ENCODE assay signal across 11 cellular contexts in genomic region chr9:137721479-137721878, GRCh38.
DNase-seq lines count a peak whose midpoint lies in the region; ATAC-seq, FAIRE-seq and TF ChIP-seq lines count a peak whose summit lies in the region.
"Had no signal": no experiment of that assay in that cellular context is flagged by ENCODE, and none has a peak within 500 bp of the region (broad histone marks: within the 10 kb centered on the region; RNA-seq: fewer than 3 reads in every experiment).

No MANE protein-coding gene starts in this region.

- no peak overlapping the region for H3K4me3 Mint-ChIP-seq in progenitor cell of endocrine pancreas (ENCODE audit: low read depth)

- FAIRE-seq in GM18507 (lab: Jason Lieb, UNC) = peak; percentile 12
- FAIRE-seq: colon had no signal

- H3K4me1 Mint-ChIP-seq in progenitor cell of endocrine pancreas (ENCODE audit: low read depth) = peaks cover 7% of the 10 kb centered on the region

- no peak for TF ChIP-seq CTCF in progenitor cell of endocrine pancreas (IDR thresholded peaks at IDR 0.05; ENCODE audit: unreplicated experiment)
- no peak for TF ChIP-seq CTCF in Peyer's patch (IDR thresholded peaks at IDR 0.05)

- peaks cover 0 to 9% (median 3%) of the 10 kb centered on the region in 4 donors for H3K4me1 ChIP-seq in Peyer's patch

- no peak overlapping the region for H3K4me3 ChIP-seq in Peyer's patch

- no peaks in the 10 kb centered on the region for H3K9me3 ChIP-seq in Peyer's patch

- peaks cover 3% of the 10 kb centered on the region for H3K9me3 Mint-ChIP-seq in progenitor cell of endocrine pancreas (ENCODE audit: low read depth)

- H3K27ac ChIP-seq in caudate nucleus (ENCODE audit: low read depth, low read length) (peak overlapping the region; percentile 12), Peyer's patch (no peak overlapping the region)
- H3K27ac ChIP-seq: KMS-11 had no signal

- peak overlapping the region; percentile 92 for H3K27ac Mint-ChIP-seq in progenitor cell of endocrine pancreas

- H3K36me3 ChIP-seq in Peyer's patch = peaks cover 0 to 39% (median 0%) of the 10 kb centered on the region in 3 donors

- DNase-seq in GM18507 (ENCODE audit: extremely low spot score, insufficient read length, low read depth) = no peak
- peak; percentile 45 to 55 for DNase-seq in activated CD4-positive, alpha-beta T cell treated with anti-CD3 and anti-CD28 coated beads, Interleukin-2, amount 50 U/mL, for 4 hours
- DNase-seq in caudate nucleus (lab: John Stamatoyannopoulos, UW) = no peak
- no peak for DNase-seq in progenitor cell of endocrine pancreas (ENCODE audit: low spot score, unreplicated experiment)
- no peak for DNase-seq in Peyer's patch
- DNase-seq in 8988T = no peak
- DNase-seq: NCI-H2029 treated with DMSO at 0.1 percent for 48 hours had no signal

- H3K36me3 Mint-ChIP-seq in progenitor cell of endocrine pancreas (ENCODE audit: insufficient read depth) = peaks cover 36% of the 10 kb centered on the region

- no peak for ATAC-seq in HG02885 (IDR thresholded peaks at IDR 0.05; ENCODE audit: poor library complexity, unreplicated experiment)
- no peak for ATAC-seq in GM21576 (IDR thresholded peaks at IDR 0.05; ENCODE audit: unreplicated experiment)

- H3K27me3 Mint-ChIP-seq in progenitor cell of endocrine pancreas = no peaks in the 10 kb centered on the region

- TF ChIP-seq POLR2A in Peyer's patch (IDR thresholded peaks at IDR 0.05) = no peak

- no peaks in the 10 kb centered on the region for H3K27me3 ChIP-seq in Peyer's patch

Comparison
In these comparisons a context has a peak if more than half of its experiments do, and no peak if none do; other contexts are left out.
1. DNase-seq: peak in activated CD4-positive, alpha-beta T cell treated with anti-CD3 and anti-CD28 coated beads, Interleukin-2, amount 50 U/mL, for 4 hours (2 of 2); none in GM18507 (single experiment), caudate nucleus (0 of 61), progenitor cell of endocrine pancreas (single experiment), Peyer's patch (0 of 3) and 8988T (single experiment).